ENCODE assay signal across 7 cellular contexts in genomic region chr2:71725836-71726235, GRCh38.
"Had no signal": no experiment of that assay in that cellular context is flagged by ENCODE, and none has a peak within 500 bp of the region (broad histone marks: within the 10 kb centered on the region; RNA-seq: fewer than 3 reads in every experiment).

No MANE protein-coding gene starts in this region.

- H3K9me3 ChIP-seq: HAP-1 had no signal

- DNase-seq: GM23248, GOT3, H7, HFFc6 had no signal

- H3K4me3 ChIP-seq: GM23248, HAP-1 had no signal

- FAIRE-seq: HepG2 had no signal

- H3K36me3 ChIP-seq: HAP-1 had no signal

- H3K9ac ChIP-seq: GM23248 had no signal

- H3K4me1 ChIP-seq: HAP-1 had no signal

- H3K27ac ChIP-seq: GM23248, HL-60 had no signal

- H2AFZ ChIP-seq: GM23248 had no signal
